ENCODE assay signal across 5 cellular contexts in the genomic region with DNA sequence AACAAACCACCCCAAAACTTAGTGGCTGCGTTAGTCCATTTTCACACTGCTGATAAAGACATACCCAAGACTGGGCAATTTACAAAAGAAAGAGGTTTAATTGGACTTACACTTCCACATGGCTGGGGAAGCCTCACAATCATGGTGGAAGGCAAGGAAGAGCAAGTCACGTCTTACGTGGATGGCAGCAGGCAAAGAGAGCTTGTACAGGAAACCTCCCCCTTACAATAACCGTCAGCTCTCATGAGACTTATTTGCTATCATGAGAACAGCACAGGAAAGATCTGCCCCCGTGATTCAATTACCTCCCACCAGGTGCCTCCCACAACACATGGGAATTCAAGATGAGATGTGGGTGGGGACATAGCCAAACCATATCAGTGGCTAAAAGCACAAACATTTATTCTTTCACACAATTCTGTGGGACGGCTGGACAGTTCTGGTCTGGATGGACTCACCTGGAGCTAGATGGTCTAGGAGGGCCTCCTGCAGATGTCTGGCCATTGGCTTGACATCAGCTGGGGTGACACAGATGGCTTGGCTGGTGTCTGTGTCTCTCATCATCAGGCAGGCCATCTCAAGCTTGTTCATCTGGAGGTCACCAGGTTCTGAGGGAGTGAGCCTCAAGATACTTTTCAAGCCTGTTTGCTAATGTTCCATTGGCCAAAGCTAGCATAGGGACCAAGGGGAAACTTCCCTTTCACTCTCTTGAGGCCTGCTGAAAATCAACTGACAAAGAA.
A peak's percentile ranks its signal among the peaks of the same experiment; 100 is the strongest.
DNase-seq lines count a peak whose midpoint lies in the region; ATAC-seq, FAIRE-seq and TF ChIP-seq lines count a peak whose summit lies in the region.
"Not testable (repeated sequence)": the region's sequence is repeated elsewhere in the genome, so short reads cannot be mapped to it uniquely, and the experiment has no call there.

No MANE protein-coding gene starts in this region.

- H3K9ac ChIP-seq in K562 (ENCODE audit: insufficient read depth in 1 of 2, low read depth in 2 of 2, low read length in 2 of 2): not testable (repeated sequence)

- not testable (repeated sequence) for H3K9me3 Mint-ChIP-seq in activated T-helper 17 cell treated with anti-CD3 and anti-CD28 coated beads, Interleukin-2, amount 50 U/mL, for 72 hours

- H3K36me3 Mint-ChIP-seq in activated T-helper 17 cell treated with anti-CD3 and anti-CD28 coated beads, Interleukin-2, amount 50 U/mL, for 72 hours (ENCODE audit: low read depth): not testable (repeated sequence)

- H2AFZ ChIP-seq in K562 (ENCODE audit: low read depth, low read length): not testable (repeated sequence)

- peak overlapping the region; percentile 12 for H3K27ac Mint-ChIP-seq in activated T-helper 17 cell treated with anti-CD3 and anti-CD28 coated beads, Interleukin-2, amount 50 U/mL, for 72 hours

- not testable (repeated sequence) for DNase-seq in K562 (ENCODE audit: extremely low read depth in 1 of 4, low spot score in 3 of 4); lower lobe of right lung; upper lobe of right lung

- not testable (repeated sequence) for H3K27ac ChIP-seq in HEK293 (ENCODE audit: extremely low read depth, low read depth, low read length); K562 (ENCODE audit: extremely low read depth, low read depth, low read length)
- H3K27ac ChIP-seq in lower lobe of right lung (peak overlapping the region; percentile 49), upper lobe of right lung (peak overlapping the region; percentile 36)

- not testable (repeated sequence) for H3K9me1 ChIP-seq in K562 (ENCODE audit: control insufficient read depth, insufficient read depth, low read length)

- not testable (repeated sequence) for ATAC-seq in activated T-helper 17 cell treated with anti-CD3 and anti-CD28 coated beads, Interleukin-2, amount 50 U/mL, for 72 hours (replicated peaks); K562; lower lobe of right lung; upper lobe of right lung

- not testable (repeated sequence) for H3K79me2 ChIP-seq in K562 (ENCODE audit: control insufficient read depth, insufficient read depth, low read length)

- CTCF ChIA-PET in HEK293 (lab: Yijun Ruan, JAX); K562 (lab: Yijun Ruan, JAX; ENCODE audit: low intra/inter-chr PET ratio): not testable (repeated sequence)

- BruUV-seq in K562 (replicated peaks; lab: Mats Ljungman, UMichigan): not testable (repeated sequence)

- not testable (repeated sequence) for FAIRE-seq in K562 (lab: Jason Lieb, UNC)

- TF ChIP-seq RAD21 in K562 (CRISPR knock-in tag; conservative IDR thresholded peaks at IDR 0.05 in 1 of 2, IDR thresholded peaks at IDR 0.05 in 1 of 2): not testable (repeated sequence)

- POLR2A ChIA-PET in HEK293 (lab: Yijun Ruan, JAX); K562 (lab: Yijun Ruan, JAX): not testable (repeated sequence)

- H3K4me2 ChIP-seq in K562 (ENCODE audit: insufficient read depth, low read length): not testable (repeated sequence)

- not testable (repeated sequence) for TF ChIP-seq EP300 in K562 (IDR thresholded peaks at IDR 0.05; ENCODE audit: low read length)

- not testable (repeated sequence) for TF ChIP-seq POLR2A in K562 (conservative IDR thresholded peaks at IDR 0.05)

- not testable (repeated sequence) for H3K4me3 ChIP-seq in HEK293 (ENCODE audit: low read depth, low read length); K562; lower lobe of right lung; upper lobe of right lung

- not testable (repeated sequence) for H3K27me3 ChIP-seq in K562 (ENCODE audit: control insufficient read depth in 2 of 2, insufficient read depth in 2 of 2, low read length in 2 of 2); lower lobe of right lung (ENCODE audit: low read depth); upper lobe of right lung

- H3K4me1 ChIP-seq in HEK293 (ENCODE audit: control insufficient read depth, insufficient read depth, low read length); K562 (replicated peaks in 1 of 2; ENCODE audit: control insufficient read depth in 2 of 2, insufficient read depth in 2 of 2, low read length in 2 of 2): not testable (repeated sequence)
- H3K4me1 ChIP-seq in lower lobe of right lung (peaks cover 51% of the 10 kb centered on the region), upper lobe of right lung (peaks cover 26% of the 10 kb centered on the region)

- H3K27me3 Mint-ChIP-seq in activated T-helper 17 cell treated with anti-CD3 and anti-CD28 coated beads, Interleukin-2, amount 50 U/mL, for 72 hours: not testable (repeated sequence)

- not testable (repeated sequence) for H4K20me1 ChIP-seq in K562 (replicated peaks; ENCODE audit: control insufficient read depth, insufficient read depth, low read length)

- TF ChIP-seq CTCF in HEK293 (tag by site-specific recombination; IDR thresholded peaks at IDR 0.05); K562 (IDR thresholded peaks at IDR 0.05 in 2 of 3, conservative IDR thresholded peaks at IDR 0.05 in 1 of 3; ENCODE audit: insufficient read depth in 2 of 3, low read depth in 1 of 3, low read length in 3 of 3); lower lobe of right lung (IDR thresholded peaks at IDR 0.05); upper lobe of right lung (IDR thresholded peaks at IDR 0.05): not testable (repeated sequence)

- intact Hi-C loops in K562 (cut with micrococcal nuclease); lower lobe of right lung (cut with DNase I); upper lobe of right lung (cut with DNase I): not testable (repeated sequence)

- 0% methylated on average over 6 of the region's 6 CpGs for WGBS in K562 (ENCODE audit: insufficient coverage, low coverage, missing lambda C conversion rate)

- H3K36me3 ChIP-seq in HEK293 (ENCODE audit: control insufficient read depth in 2 of 2, insufficient read depth in 1 of 2, low read length in 2 of 2); K562 (ENCODE audit: control insufficient read depth, insufficient read depth, low read length); lower lobe of right lung; upper lobe of right lung: not testable (repeated sequence)

- not testable (repeated sequence) for H3K4me3 Mint-ChIP-seq in activated T-helper 17 cell treated with anti-CD3 and anti-CD28 coated beads, Interleukin-2, amount 50 U/mL, for 72 hours

- H3K4me1 Mint-ChIP-seq in activated T-helper 17 cell treated with anti-CD3 and anti-CD28 coated beads, Interleukin-2, amount 50 U/mL, for 72 hours: not testable (repeated sequence)

- H3K9me3 ChIP-seq in HEK293 (ENCODE audit: control insufficient read depth, insufficient read depth, low read depth, low read length); K562 (replicated peaks; ENCODE audit: control insufficient read depth, insufficient read depth, low read depth, low read length); lower lobe of right lung; upper lobe of right lung: not testable (repeated sequence)

- in situ Hi-C loops in K562 (cut with MboI): not testable (repeated sequence)

TF ChIP-seq in HEK293, 187 proteins besides CTCF, POLR2A, EP300 and RAD21:
- TF ChIP-seq EGR2 (tag by site-specific recombination; IDR thresholded peaks at IDR 0.05; ENCODE audit: low read depth) (peak; percentile 86), ZFHX2 (tag by site-specific recombination; conservative IDR thresholded peaks at IDR 0.05) (peak; percentile 79)

TF ChIP-seq in K562, 482 proteins besides CTCF, POLR2A, EP300 and RAD21:
- TF ChIP-seq ZNF431 (CRISPR knock-in tag; IDR thresholded peaks at IDR 0.05): peak; percentile 92
